23 cellular contexts compared by ENCODE assay signal in genomic region chr1:25580933-25581332, GRCh38. TPM values are rescaled to one million over a fixed set of nuclear protein-coding genes. Genes with fewer than 3 reads are reported as not detected.
DNase-seq lines count a peak whose midpoint lies in the region; ATAC-seq and TF ChIP-seq lines count a peak whose summit lies in the region.
"Had no signal": no experiment of that assay in that cellular context is flagged by ENCODE, and none has a peak within 500 bp of the region (broad histone marks: within the 10 kb centered on the region; RNA-seq: fewer than 3 reads in every experiment).

No MANE protein-coding gene starts in this region.

- peaks cover 17% of the 10 kb centered on the region for H3K27me3 ChIP-seq in AG04450 (ENCODE audit: control insufficient read depth, insufficient read depth, low read length)
- no peaks in the 10 kb centered on the region for H3K27me3 ChIP-seq in HCT116 (ENCODE audit: insufficient read depth, low read length)
- H3K27me3 ChIP-seq in lower lobe of right lung (ENCODE audit: low read depth): no peaks in the 10 kb centered on the region
- H3K27me3 ChIP-seq: hepatocyte, SJSA1 had no signal

- no peaks in the 10 kb centered on the region for H4K20me1 ChIP-seq in HCT116 (ENCODE audit: insufficient read depth)

- H3K9me3 ChIP-seq in AG04450 (ENCODE audit: control insufficient read depth, insufficient read depth, low read length) (peaks cover 9% of the 10 kb centered on the region), HCT116 (ENCODE audit: control insufficient read depth in 1 of 2, insufficient read depth in 1 of 2, low read depth in 1 of 2, low read length in 2 of 2) (no peaks in the 10 kb centered on the region), lower lobe of right lung (no peaks in the 10 kb centered on the region)
- H3K9me3 ChIP-seq: SJSA1 had no signal

- H3K4me1 ChIP-seq in HCT116 (ENCODE audit: control insufficient read depth in 1 of 2, insufficient read depth in 2 of 2, low read length in 2 of 2) (no peaks in the 10 kb centered on the region), lower lobe of right lung (peaks cover 8% of the 10 kb centered on the region)
- H3K4me1 ChIP-seq: SJSA1 had no signal

- peak; percentile 47; the same call in 1 of the 2 replicates for ATAC-seq in HCT116
- ATAC-seq in lower lobe of right lung: peak; percentile 39 to 68
- ATAC-seq: activated CD4-positive, alpha-beta T cell treated with anti-CD3 and anti-CD28 coated beads for 36 hours; activated CD8-positive, alpha-beta memory T cell treated with anti-CD3 and anti-CD28 coated beads, Interleukin-2, amount 10 ng/mL, durations not matched to agents 7 days and 5 days had no signal

- DNase-seq in AG04450 (ENCODE audit: low read depth, low spot score) (no peak), HCT116 (ENCODE audit: low read depth, low spot score) (no peak), UCSD-AML1 (lab: John Stamatoyannopoulos, UW; ENCODE audit: unreplicated experiment) (peak; percentile 35), lower lobe of right lung (no peak), NCI-H345 treated with DMSO at 0.1 percent for 48 hours (lab: John Stamatoyannopoulos, UW; ENCODE audit: unreplicated experiment) (no peak), EL (no peak)
- no peak for DNase-seq in stimulated activated CD4-positive, alpha-beta T cell treated with anti-CD3 and anti-CD28 coated beads, Interleukin-12 subunit alpha, Interleukin-12 subunit beta, amount 100 ng/mL, for 4 hours
- DNase-seq in stimulated activated CD4-positive, alpha-beta T cell treated with anti-CD3 and anti-CD28 coated beads, Interleukin-2, amount 100 ng/mL, for 48 hours: no peak
- DNase-seq: activated CD4-positive, alpha-beta T cell treated with anti-CD3 and anti-CD28 coated beads for 36 hours; activated CD8-positive, alpha-beta memory T cell treated with anti-CD3 and anti-CD28 coated beads, Interleukin-2, amount 10 ng/mL, durations not matched to agents 7 days and 5 days; anterior cingulate cortex; CD4-positive, alpha-beta memory T cell; DMS79; GOT3; left cardiac atrium; midbrain; MM.1S; NCI-H2029 treated with DMSO at 0.1 percent for 48 hours; NCI-H510A treated with DMSO at 0.1 percent for 48 hours; stimulated activated CD4-positive, alpha-beta T cell treated with anti-CD3 and anti-CD28 coated beads, Interleukin-15, amount 100 ng/mL, for 24 hours; stimulated activated naive CD4-positive, alpha-beta T cell treated with Interleukin-2 at 50 U/mL for 16 hours had no signal

- H3K27ac ChIP-seq in AG04450 (ENCODE audit: low read depth, low read length): no peak overlapping the region
- no peak overlapping the region for H3K27ac ChIP-seq in HCT116 (ENCODE audit: low read depth, low read length)
- H3K27ac ChIP-seq in lower lobe of right lung: peak overlapping the region; percentile 56
- H3K27ac ChIP-seq: hepatocyte, SJSA1 had no signal

- CTCF ChIA-PET in AG04450 (lab: Charles Lee) (interaction anchor here (0.6 to 1.7 kb wide), 4 partner anchors 9 to 276 kb away, joined by 3 to 11 read pairs (median 4); no protein-coding TSS in a partner anchor), HCT116 (lab: Charles Lee) (no interaction called here)

- H3K4me3 ChIP-seq in AG04450 (ENCODE audit: low read depth, low read length) (no peak overlapping the region), HCT116 (replicated peaks in 1 of 2; ENCODE audit: low read depth in 1 of 2, low read length in 2 of 2) (no peak overlapping the region), lower lobe of right lung (no peak overlapping the region)
- H3K4me3 ChIP-seq: hepatocyte, SJSA1 had no signal

- no peak overlapping the region for H3K9ac ChIP-seq in HCT116 (ENCODE audit: low read length)

- H3K4me2 ChIP-seq in HCT116 (ENCODE audit: low read length): no peak overlapping the region
- H3K4me2 ChIP-seq: hepatocyte had no signal

- RAD21 ChIA-PET in HCT116 (lab: Charles Lee; ENCODE audit: low non-redundant PET in 1 of 2, low total read pairs in 2 of 2, uncharacterized antibody in 2 of 2, unreplicated experiment in 2 of 2): no interaction called here

- POLR2A ChIA-PET in AG04450 (lab: Yijun Ruan, JAX): no interaction called here
- POLR2A ChIA-PET in HCT116 (lab: Charles Lee): no interaction called here

- no TSS peak for BruUV-seq in HCT116 (replicated peaks; lab: Mats Ljungman, UMichigan)

- H2AFZ ChIP-seq in HCT116 (ENCODE audit: low read depth, low read length, poor library complexity, severe bottlenecking): no peak overlapping the region
- H2AFZ ChIP-seq: hepatocyte had no signal

- TF ChIP-seq RAD21 in HCT116 (IDR thresholded peaks at IDR 0.05; ENCODE audit: low read depth): no peak

- H3K79me2 ChIP-seq in HCT116 (ENCODE audit: insufficient read depth, low read length): no peaks in the 10 kb centered on the region
- H3K79me2 ChIP-seq: hepatocyte had no signal

- no peaks in the 10 kb centered on the region for H3K36me3 ChIP-seq in HCT116 (ENCODE audit: control insufficient read depth in 1 of 2, insufficient read depth in 2 of 2, low read length in 2 of 2)
- H3K36me3 ChIP-seq in lower lobe of right lung: no peaks in the 10 kb centered on the region
- H3K36me3 ChIP-seq: SJSA1 had no signal

- H3K9me2 ChIP-seq in HCT116 (ENCODE audit: insufficient read depth): no peaks in the 10 kb centered on the region

- intact Hi-C loops in HCT116 (cut with micrococcal nuclease): no loop called here
- intact Hi-C loops in lower lobe of right lung (cut with DNase I): no loop called here

- TF ChIP-seq POLR2A in HCT116 (IDR thresholded peaks at IDR 0.05; ENCODE audit: borderline replicate concordance, extremely low read depth, insufficient read depth, insufficient read length): no peak

- TF ChIP-seq CTCF in AG04450 (IDR thresholded peaks at IDR 0.05; ENCODE audit: low read depth, low read length) (0 out of 2 replicates have a peak, but pooled peaks have one; percentile 2), HCT116 (IDR thresholded peaks at IDR 0.05 in 2 of 3, conservative IDR thresholded peaks at IDR 0.05 in 1 of 3; ENCODE audit: borderline replicate concordance in 1 of 3, insufficient read depth in 1 of 3, low read depth in 2 of 3, low read length in 2 of 3) (no peak), lower lobe of right lung (IDR thresholded peaks at IDR 0.05) (no peak)

TF ChIP-seq in HCT116, 20 proteins besides CTCF, POLR2A, EP300 and RAD21:
- TF ChIP-seq REST (IDR thresholded peaks at IDR 0.05; ENCODE audit: low read depth): no peak
- no peak for TF ChIP-seq SIN3A (IDR thresholded peaks at IDR 0.05; ENCODE audit: low read depth)
- no peak for TF ChIP-seq CBX3 (IDR thresholded peaks at IDR 0.05; ENCODE audit: low read depth)
- no peak for TF ChIP-seq TCF7L2 (IDR thresholded peaks at IDR 0.05; ENCODE audit: borderline replicate concordance, extremely low read depth, insufficient read depth, insufficient read length)
- no peak for TF ChIP-seq JUND (IDR thresholded peaks at IDR 0.05)
- TF ChIP-seq EGR1 (IDR thresholded peaks at IDR 0.05; ENCODE audit: low read depth): no peak

RNA-seq across cellular contexts. Expression of gene MAN1C1, which starts 35.7 kb away (rescaled TPM):
- 16.9 TPM in 2 replicates for polyA plus RNA-seq in AG04450 (2011; rRNA removed)
- polyA minus RNA-seq in AG04450 (2011; rRNA and poly(A)+ RNA removed): 12.7 and 17.1 TPM in 2 replicates
- total RNA-seq in HCT116 (2021; ENCODE audit: unreplicated experiment) (1.2 TPM), lower lobe of right lung (20.4 TPM)
- polyA plus RNA-seq in HCT116 (2012): 0.99 and 1.4 TPM in 2 replicates
- total RNA-seq: SJSA1 had no signal

RNA-seq across cellular contexts. Expression of gene LDLRAP1, which starts 37.5 kb away (rescaled TPM):
- polyA plus RNA-seq in AG04450 (2011; rRNA removed): 12.4 and 12.6 TPM in 2 replicates
- 11.1 and 12.7 TPM in 2 replicates for polyA minus RNA-seq in AG04450 (2011; rRNA and poly(A)+ RNA removed)
- total RNA-seq in HCT116 (2021; ENCODE audit: unreplicated experiment): 26.0 TPM
- polyA plus RNA-seq in HCT116 (2012): 21.5 and 24.2 TPM in 2 replicates
- 30.3 TPM for total RNA-seq in lower lobe of right lung
